ENCODE assay signal across 16 cellular contexts in the genomic region with DNA sequence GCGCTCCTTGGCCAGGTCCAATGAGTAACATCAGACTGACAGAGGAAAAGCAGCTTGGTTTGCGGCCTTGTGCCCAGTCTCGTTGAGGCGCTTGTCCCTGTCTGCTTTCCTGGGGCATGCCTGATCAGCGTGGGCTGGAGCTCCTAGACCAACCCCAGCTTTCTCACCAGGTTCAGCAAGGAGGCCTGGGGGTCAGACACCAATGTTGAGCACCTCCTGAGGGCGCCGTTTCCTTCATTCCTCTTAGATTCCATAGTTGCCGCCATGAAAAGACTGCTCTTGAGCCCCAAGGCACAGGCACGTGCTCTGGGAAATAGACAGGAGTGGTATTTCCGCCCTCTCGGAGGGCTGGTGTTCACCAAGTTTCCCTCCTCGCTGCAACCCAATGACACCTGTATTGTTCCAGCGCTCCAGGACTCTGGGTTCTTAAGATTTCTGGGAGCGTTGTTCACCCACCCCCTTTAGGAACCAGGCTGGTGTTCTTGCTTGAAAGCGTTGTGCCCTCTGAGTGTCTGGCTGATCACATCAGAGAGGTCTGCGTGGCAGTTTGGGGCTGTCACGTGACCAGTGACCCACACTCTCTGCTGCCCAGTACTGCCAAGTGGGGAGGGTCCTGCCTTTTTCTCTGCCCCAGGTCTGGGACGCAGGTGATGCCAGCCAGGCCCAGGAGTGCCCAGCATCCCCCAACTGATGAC. TPM values are rescaled to one million over a fixed set of nuclear protein-coding genes. Genes with fewer than 3 reads are reported as not detected.
DNase-seq lines count a peak whose midpoint lies in the region; ATAC-seq and TF ChIP-seq lines count a peak whose summit lies in the region.
"Had no signal": no experiment of that assay in that cellular context is flagged by ENCODE, and none has a peak within 500 bp of the region (broad histone marks: within the 10 kb centered on the region; RNA-seq: fewer than 3 reads in every experiment).

No MANE protein-coding gene starts in this region.

- no peak overlapping the region for H3K4me3 ChIP-seq in GM23248
- no peak overlapping the region for H3K4me3 ChIP-seq in KMS-11 (IDR thresholded peaks at IDR 0.05; ENCODE audit: insufficient read depth, low read depth, low read length)
- no peak overlapping the region for H3K4me3 ChIP-seq in neural progenitor cell
- H3K4me3 ChIP-seq in upper lobe of right lung, result no peak overlapping the region
- H3K4me3 ChIP-seq: left ventricle myocardium inferior, pancreas had no signal

- no peaks in the 10 kb centered on the region for H3K79me2 ChIP-seq in GM23248 (ENCODE audit: insufficient read depth)
- no peaks in the 10 kb centered on the region for H3K79me2 ChIP-seq in KMS-11 (ENCODE audit: insufficient read depth, low read depth)
- H3K79me2 ChIP-seq in neural progenitor cell (ENCODE audit: low read depth), result no peaks in the 10 kb centered on the region

- H3K27me3 Mint-ChIP-seq in activated naive CD8-positive, alpha-beta T cell treated with anti-CD3 and anti-CD28 coated beads, Interleukin-2, amount 50 U/mL, for 24 hours, result no peaks in the 10 kb centered on the region
- peaks cover 8% of the 10 kb centered on the region for H3K27me3 Mint-ChIP-seq in neural progenitor cell (ENCODE audit: insufficient read depth, low read depth)
- H3K27me3 Mint-ChIP-seq: T-cell had no signal

- H3K4me1 Mint-ChIP-seq in activated naive CD8-positive, alpha-beta T cell treated with anti-CD3 and anti-CD28 coated beads, Interleukin-2, amount 50 U/mL, for 24 hours, result peaks cover 34% of the 10 kb centered on the region
- H3K4me1 Mint-ChIP-seq in neural progenitor cell, result no peaks in the 10 kb centered on the region

- TF ChIP-seq CTCF in KMS-11 (conservative IDR thresholded peaks at IDR 0.05; ENCODE audit: low read depth, low read length), result no peak
- TF ChIP-seq CTCF in neural progenitor cell (IDR thresholded peaks at IDR 0.05), result peak; percentile 24
- no peak for TF ChIP-seq CTCF in upper lobe of right lung (IDR thresholded peaks at IDR 0.05)

- no peak overlapping the region for H3K4me2 ChIP-seq in GM23248 (ENCODE audit: unreplicated experiment)
- H3K4me2 ChIP-seq in KMS-11, result peak overlapping the region; percentile 86
- no peak overlapping the region for H3K4me2 ChIP-seq in neural progenitor cell

- H3F3A ChIP-seq in GM23248 (ENCODE audit: insufficient read depth) (peaks cover 9% of the 10 kb centered on the region; the same call in 1 of the 2 replicates), neural progenitor cell (ENCODE audit: low read depth) (no peaks in the 10 kb centered on the region)

- H3K36me3 ChIP-seq in GM23248 (ENCODE audit: low read depth) (peaks cover 12% of the 10 kb centered on the region; the same call in 1 of the 2 replicates), KMS-11 (ENCODE audit: insufficient read depth) (no peaks in the 10 kb centered on the region; the same call in 1 of the 2 replicates), neural progenitor cell (no peaks in the 10 kb centered on the region), upper lobe of right lung (peaks cover 38% of the 10 kb centered on the region)

- H2AFZ ChIP-seq in GM23248 (no peak overlapping the region), KMS-11 (ENCODE audit: low read depth) (peak overlapping the region; percentile 26; the same call in 1 of the 2 replicates), neural progenitor cell (replicated peaks) (no peak overlapping the region)

- no peak for ATAC-seq in activated naive CD8-positive, alpha-beta T cell treated with anti-CD3 and anti-CD28 coated beads, Interleukin-2, amount 50 U/mL, for 24 hours
- no peak for ATAC-seq in GM21515 (IDR thresholded peaks at IDR 0.05; ENCODE audit: unreplicated experiment)
- ATAC-seq in upper lobe of right lung, result no peak
- ATAC-seq in GM18868 (IDR thresholded peaks at IDR 0.05; ENCODE audit: unreplicated experiment), result no peak
- ATAC-seq: T-cell had no signal

- H3K9ac ChIP-seq in GM23248 (peak overlapping the region; percentile 45; the same call in 1 of the 2 replicates), KMS-11 (peak overlapping the region; percentile 63), neural progenitor cell (no peak overlapping the region)

- no peaks in the 10 kb centered on the region for H3K9me3 Mint-ChIP-seq in activated naive CD8-positive, alpha-beta T cell treated with anti-CD3 and anti-CD28 coated beads, Interleukin-2, amount 50 U/mL, for 24 hours
- H3K9me3 Mint-ChIP-seq in neural progenitor cell, result no peaks in the 10 kb centered on the region
- H3K9me3 Mint-ChIP-seq: activated naive CD4-positive, alpha-beta T cell treated with anti-CD3 and anti-CD28 coated beads for 36 hours; T-cell had no signal

- DNase-seq in GM23248 (no peak), neural progenitor cell (ENCODE audit: low spot score) (peak; percentile 30), upper lobe of right lung (no peak)
- DNase-seq in activated naive CD8-positive, alpha-beta T cell treated with anti-CD3 and anti-CD28 coated beads, Interleukin-2, amount 50 U/mL, for 24 hours, result no peak
- DNase-seq: foreskin melanocyte, HCEC 1CT, left ventricle myocardium inferior, NCI-H1694, NCI-H446, T-cell had no signal

- peaks cover 11% of the 10 kb centered on the region; the same call in 1 of the 2 replicates for H3K4me1 ChIP-seq in GM23248 (ENCODE audit: insufficient read depth)
- H3K4me1 ChIP-seq in KMS-11 (ENCODE audit: low read depth, poor library complexity, severe bottlenecking), result peaks cover 55% of the 10 kb centered on the region
- H3K4me1 ChIP-seq in neural progenitor cell, result no peaks in the 10 kb centered on the region
- peaks cover 6% of the 10 kb centered on the region for H3K4me1 ChIP-seq in upper lobe of right lung
- H3K4me1 ChIP-seq: pancreas had no signal

- peaks cover 14% of the 10 kb centered on the region for H3K36me3 Mint-ChIP-seq in activated naive CD8-positive, alpha-beta T cell treated with anti-CD3 and anti-CD28 coated beads, Interleukin-2, amount 50 U/mL, for 24 hours (ENCODE audit: low read depth)
- peaks cover 24% of the 10 kb centered on the region for H3K36me3 Mint-ChIP-seq in neural progenitor cell

- H3K27me3 ChIP-seq in GM23248 (replicated peaks; ENCODE audit: insufficient read depth) (no peaks in the 10 kb centered on the region), KMS-11 (ENCODE audit: insufficient read depth, low read depth) (no peaks in the 10 kb centered on the region), neural progenitor cell (no peaks in the 10 kb centered on the region), upper lobe of right lung (no peaks in the 10 kb centered on the region)
- H3K27me3 ChIP-seq: pancreas had no signal

- H3K9me2 ChIP-seq in GM23248 (ENCODE audit: insufficient read depth), result no peaks in the 10 kb centered on the region

- H3K4me3 Mint-ChIP-seq in activated naive CD8-positive, alpha-beta T cell treated with anti-CD3 and anti-CD28 coated beads, Interleukin-2, amount 50 U/mL, for 24 hours, result no peak overlapping the region
- no peak overlapping the region for H3K4me3 Mint-ChIP-seq in neural progenitor cell
- H3K4me3 Mint-ChIP-seq: activated naive CD4-positive, alpha-beta T cell treated with anti-CD3 and anti-CD28 coated beads for 36 hours had no signal

- no peaks in the 10 kb centered on the region for H3K9me3 ChIP-seq in GM23248 (ENCODE audit: low read depth)
- no peaks in the 10 kb centered on the region for H3K9me3 ChIP-seq in neural progenitor cell (ENCODE audit: low read depth)
- no peaks in the 10 kb centered on the region for H3K9me3 ChIP-seq in upper lobe of right lung
- H3K9me3 ChIP-seq: left ventricle myocardium inferior, pancreas had no signal

- no peaks in the 10 kb centered on the region for H4K20me1 ChIP-seq in GM23248 (ENCODE audit: insufficient read depth)
- H4K20me1 ChIP-seq in KMS-11 (ENCODE audit: insufficient read depth), result no peaks in the 10 kb centered on the region
- no peaks in the 10 kb centered on the region for H4K20me1 ChIP-seq in neural progenitor cell (ENCODE audit: low read depth)

- H3K27ac Mint-ChIP-seq in activated naive CD8-positive, alpha-beta T cell treated with anti-CD3 and anti-CD28 coated beads, Interleukin-2, amount 50 U/mL, for 24 hours, result peak overlapping the region; percentile 58
- no peak overlapping the region for H3K27ac Mint-ChIP-seq in neural progenitor cell

- intact Hi-C loops in upper lobe of right lung (cut with DNase I), result loop anchor here (10.0 kb wide), 1 partner anchor 110 kb away; no protein-coding TSS in a partner anchor

- H3K27ac ChIP-seq in GM23248 (peak overlapping the region; percentile 56), KMS-11 (peak overlapping the region; percentile 93), neural progenitor cell (no peak overlapping the region), upper lobe of right lung (no peak overlapping the region)
- H3K27ac ChIP-seq: epithelial cell of prostate, left ventricle myocardium inferior, pancreas had no signal

- in situ Hi-C loops in GM23248 (cut with MboI), result no loop called here

- WGBS in GM23248 (ENCODE audit: low coverage in 1 of 2, low lambda C conversion rate in 2 of 2, missing lambda C conversion rate in 2 of 2), 2 experiments, result 91 to 93% methylated on average over 18 of the region's 18 CpGs

RNA-seq across cellular contexts. Expression of a gene that starts 18.0 kb away (rescaled TPM):
- 19.9 and 25.5 TPM in 2 replicates for total RNA-seq in GM23248 (2014; rRNA removed; shearing (Covaris generic))
- polyA plus RNA-seq in GM23248 (2016; fragmentation: Nextera tagmentation; extraction: Ambion mirVana), result 6.5 and 7.7 TPM in 2 replicates
- total RNA-seq in neural progenitor cell (ENCODE audit: low replicate concordance) (28.9 and 32.9 TPM in 2 replicates), upper lobe of right lung (25.3 TPM)

RNA-seq across cellular contexts. Expression of a gene that starts 18.2 kb away (rescaled TPM):
- 215 and 287 TPM in 2 replicates for total RNA-seq in GM23248 (2014; rRNA removed; shearing (Covaris generic))
- 511 and 522 TPM in 2 replicates for polyA plus RNA-seq in GM23248 (2016; fragmentation: Nextera tagmentation; extraction: Ambion mirVana)
- total RNA-seq in neural progenitor cell (ENCODE audit: low replicate concordance) (209 and 268 TPM in 2 replicates), upper lobe of right lung (155 TPM)

RNA-seq across cellular contexts. Expression of a gene that starts 22.7 kb away (rescaled TPM):
- 10.6 and 11.1 TPM in 2 replicates for total RNA-seq in GM23248 (2014; rRNA removed; shearing (Covaris generic))
- polyA plus RNA-seq in GM23248 (2016; fragmentation: Nextera tagmentation; extraction: Ambion mirVana), result 4.8 and 5.4 TPM in 2 replicates
- total RNA-seq in neural progenitor cell (ENCODE audit: low replicate concordance) (3.4 and 19.9 TPM in 2 replicates), upper lobe of right lung (40.5 TPM)

RNA-seq across cellular contexts. Expression of a gene that starts 44.8 kb away (rescaled TPM):
- total RNA-seq in GM23248 (2014; rRNA removed; shearing (Covaris generic)), result 1.3 and 3.8 TPM in 2 replicates
- 9.8 and 11.3 TPM in 2 replicates for polyA plus RNA-seq in GM23248 (2016; fragmentation: Nextera tagmentation; extraction: Ambion mirVana)
- total RNA-seq in neural progenitor cell (ENCODE audit: low replicate concordance), result 1.9 and 4.3 TPM in 2 replicates
- 18.0 TPM for total RNA-seq in upper lobe of right lung

RNA-seq across cellular contexts. Expression of a gene that starts 52.5 kb away (rescaled TPM):
- total RNA-seq in GM23248 (2014; rRNA removed; shearing (Covaris generic)), result 35.6 and 52.4 TPM in 2 replicates
- polyA plus RNA-seq in GM23248 (2016; fragmentation: Nextera tagmentation; extraction: Ambion mirVana), result 41.5 TPM in 2 replicates
- total RNA-seq in neural progenitor cell (ENCODE audit: low replicate concordance) (50.8 and 52.8 TPM in 2 replicates), upper lobe of right lung (21.6 TPM)

Comparison
In these comparisons a context has a peak if more than half of its experiments do, and no peak if none do; other contexts are left out.
1. H3K27ac ChIP-seq: peak in GM23248 (single experiment) and KMS-11 (single experiment); none in neural progenitor cell (single experiment) and upper lobe of right lung (single experiment).